ENCODE assay signal across 35 cellular contexts in genomic region chr17:60738287-60738686, GRCh38.
A peak's percentile ranks its signal among the peaks of the same experiment; 100 is the strongest.
DNase-seq lines count a peak whose midpoint lies in the region; ATAC-seq, FAIRE-seq and TF ChIP-seq lines count a peak whose summit lies in the region.
"Had no signal": no experiment of that assay in that cellular context is flagged by ENCODE, and none has a peak within 500 bp of the region (broad histone marks: within the 10 kb centered on the region; RNA-seq: fewer than 3 reads in every experiment).

No MANE protein-coding gene starts in this region.

- SMC1A ChIA-PET in GM12878 (lab: Charles Lee; ENCODE audit: uncharacterized antibody, unreplicated experiment) = no interaction called here

- H2AFZ ChIP-seq in GM12878 (ENCODE audit: control insufficient read depth, low read depth, low read length) (no peak overlapping the region), K562 (ENCODE audit: low read depth, low read length) (no peak overlapping the region), GM23338 (no peak overlapping the region)

- no peaks in the 10 kb centered on the region for H3K4me1 Mint-ChIP-seq in GM23338
- H3K4me1 Mint-ChIP-seq: CD14-positive monocyte had no signal

- H3K36me3 ChIP-seq in GM12878 (ENCODE audit: control insufficient read depth in 2 of 2, insufficient read depth in 2 of 2, low read length in 1 of 2) (no peaks in the 10 kb centered on the region), K562 (ENCODE audit: control insufficient read depth, insufficient read depth, low read length) (no peaks in the 10 kb centered on the region), GM23338 (ENCODE audit: insufficient read depth) (no peaks in the 10 kb centered on the region), spleen (no peaks in the 10 kb centered on the region)
- H3K36me3 ChIP-seq: BE2C; BLaER1; BLaER1 treated with 17β-estradiol and CSF1 and Interleukin-3, amounts not matched to agents 10 nM and 100 nM had no signal

- no peaks in the 10 kb centered on the region for H3K9me3 Mint-ChIP-seq in GM23338
- H3K9me3 Mint-ChIP-seq: CD4-positive, alpha-beta memory T cell; CD4-positive, alpha-beta T cell; CD8-positive, alpha-beta memory T cell; CD8-positive, alpha-beta T cell had no signal

- FAIRE-seq in GM12878 (lab: Jason Lieb, UNC) (peak; percentile 41), K562 (lab: Jason Lieb, UNC) (no peak)
- FAIRE-seq: A204.1, D721Med had no signal

- WGBS in GM12878 (ENCODE audit: insufficient coverage, insufficient replicate concordance, low lambda C conversion rate, missing lambda C conversion rate) = 73% methylated on average over 2 of the region's 2 CpGs
- 0% methylated on average over 2 of the region's 2 CpGs for WGBS in K562 (ENCODE audit: insufficient coverage, low coverage, missing lambda C conversion rate)
- 88 to 99% (median 95%) methylated on average over 2 of the region's 2 CpGs for WGBS in spleen, 5 donors

- no peaks in the 10 kb centered on the region for H3K79me2 ChIP-seq in GM12878 (ENCODE audit: control insufficient read depth, insufficient read depth, low read length)
- H3K79me2 ChIP-seq in K562 (ENCODE audit: control insufficient read depth, insufficient read depth, low read length) = no peaks in the 10 kb centered on the region
- no peaks in the 10 kb centered on the region for H3K79me2 ChIP-seq in GM23338 (replicated peaks; ENCODE audit: insufficient read depth)

- CTCF ChIA-PET in GM12878 (lab: Yijun Ruan, JAX) (interaction anchor here (0.7 kb wide), 1 partner anchor 9 kb away, joined by 3 read pairs; no protein-coding TSS in a partner anchor), K562 (lab: Yijun Ruan, JAX; ENCODE audit: low intra/inter-chr PET ratio) (no interaction called here)

- H3K9me3 ChIP-seq in GM12878 (replicated peaks; ENCODE audit: control insufficient read depth, insufficient read depth, low read length) (no peaks in the 10 kb centered on the region), K562 (replicated peaks; ENCODE audit: control insufficient read depth, insufficient read depth, low read depth, low read length) (no peaks in the 10 kb centered on the region), spleen (no peaks in the 10 kb centered on the region)
- H3K9me3 ChIP-seq: A549; BE2C; BLaER1; BLaER1 treated with 17β-estradiol and CSF1 and Interleukin-3, amounts not matched to agents 10 nM and 100 nM had no signal

- BruUV-seq in GM12878 (replicated peaks; lab: Mats Ljungman, UMichigan) (no TSS peak), K562 (replicated peaks; lab: Mats Ljungman, UMichigan) (no TSS peak)

- H3F3A ChIP-seq in GM23338 (replicated peaks; ENCODE audit: low read depth) = no peaks in the 10 kb centered on the region

- no peak overlapping the region for H3K9ac ChIP-seq in GM12878 (ENCODE audit: control insufficient read depth, insufficient read depth, low read length)
- no peak overlapping the region for H3K9ac ChIP-seq in K562 (ENCODE audit: insufficient read depth in 1 of 2, low read depth in 2 of 2, low read length in 2 of 2)
- H3K9ac ChIP-seq: BLaER1; BLaER1 treated with 17β-estradiol and CSF1 and Interleukin-3, amounts not matched to agents 10 nM and 100 nM had no signal

- H3K27me3 Mint-ChIP-seq in GM23338 (ENCODE audit: insufficient read depth, low read depth, poor library complexity) = no peaks in the 10 kb centered on the region
- H3K27me3 Mint-ChIP-seq: B cell; CD4-positive, alpha-beta memory T cell; CD4-positive, alpha-beta T cell; CD4-positive, CD25-positive, alpha-beta regulatory T cell; CD8-positive, alpha-beta memory T cell had no signal

- H3K4me3 ChIP-seq in GM12878 (no peak overlapping the region), K562 (no peak overlapping the region), GM23338 (no peak overlapping the region), spleen (no peak overlapping the region)
- H3K4me3 ChIP-seq: A549; BLaER1; BLaER1 treated with 17β-estradiol and CSF1 and Interleukin-3, amounts not matched to agents 10 nM and 100 nM had no signal

- no peak overlapping the region for H3K27ac ChIP-seq in GM12878 (ENCODE audit: control insufficient read depth, insufficient read depth)
- no peak overlapping the region for H3K27ac ChIP-seq in K562 (ENCODE audit: extremely low read depth, low read depth, low read length)
- H3K27ac ChIP-seq in GM23338 (ENCODE audit: low read depth) = no peak overlapping the region
- no peak overlapping the region for H3K27ac ChIP-seq in spleen
- H3K27ac ChIP-seq: 22Rv1; A549; BLaER1; BLaER1 treated with 17β-estradiol and CSF1 and Interleukin-3, amounts not matched to agents 10 nM and 100 nM; C4-2B had no signal

- ATAC-seq in GM12878 = no peak
- no peak for ATAC-seq in K562
- no peak for ATAC-seq in GM23338
- ATAC-seq: A549; CD8-positive, alpha-beta T cell had no signal

- in situ Hi-C loops in GM12878 (cut with MboI) = no loop called here
- in situ Hi-C loops in K562 (cut with MboI) = no loop called here

- H3K4me2 ChIP-seq in GM12878 (ENCODE audit: control insufficient read depth, insufficient read depth) (no peak overlapping the region), K562 (ENCODE audit: insufficient read depth, low read length) (no peak overlapping the region), GM23338 (no peak overlapping the region)
- H3K4me2 ChIP-seq: A549; BLaER1; BLaER1 treated with 17β-estradiol and CSF1 and Interleukin-3, amounts not matched to agents 10 nM and 100 nM had no signal

- TF ChIP-seq POLR2A in GM12878 (IDR thresholded peaks at IDR 0.05; ENCODE audit: low read depth, low read length) (no peak), K562 (conservative IDR thresholded peaks at IDR 0.05) (no peak), spleen (IDR thresholded peaks at IDR 0.05) (no peak)

- H3K9me2 ChIP-seq in GM23338 (ENCODE audit: insufficient read depth) = no peaks in the 10 kb centered on the region

- no peak for DNase-seq in GM12878 (ENCODE audit: low read depth, low spot score)
- DNase-seq in K562 (ENCODE audit: extremely low read depth in 1 of 4, low spot score in 3 of 4) = no peak
- no peak for DNase-seq in GM23338 (ENCODE audit: low spot score)
- DNase-seq in spleen = no peak
- DNase-seq in GM19238 (ENCODE audit: insufficient read length, low spot score) = no peak
- DNase-seq: 8988T; ACHN; AML-193; BE2C; C1 segment of cervical spinal cord; Caco-2; Calu3; CD4-positive, alpha-beta memory T cell; CD4-positive, alpha-beta T cell; CD4-positive, CD25-positive, alpha-beta regulatory T cell; CD8-positive, alpha-beta memory T cell; CD8-positive, alpha-beta T cell; COR-L47; DMS 273 treated with DMSO at 0.1 percent for 48 hours; DMS153; DMS53; DMS79; DMS79 treated with DMSO at 0.1 percent for 48 hours; DND-41; EL had no signal

- no peaks in the 10 kb centered on the region for H3K9me1 ChIP-seq in K562 (ENCODE audit: control insufficient read depth, insufficient read depth, low read length)

- TF ChIP-seq CTCF in GM12878 (IDR thresholded peaks at IDR 0.05 in 2 of 3, conservative IDR thresholded peaks at IDR 0.05 in 1 of 3; ENCODE audit: control insufficient read depth in 2 of 3, extremely low read depth in 1 of 3, insufficient read depth in 1 of 3, low read depth in 3 of 3, low read length in 3 of 3) (no peak), K562 (IDR thresholded peaks at IDR 0.05 in 2 of 3, conservative IDR thresholded peaks at IDR 0.05 in 1 of 3; ENCODE audit: insufficient read depth in 2 of 3, low read depth in 1 of 3, low read length in 3 of 3) (no peak), subcutaneous adipose tissue (IDR thresholded peaks at IDR 0.05; ENCODE audit: low read depth) (peak; percentile 97), GM23338 (conservative IDR thresholded peaks at IDR 0.05; ENCODE audit: low read depth in 2 of 2) (no peak), spleen (IDR thresholded peaks at IDR 0.05 in 8 of 11, conservative IDR thresholded peaks at IDR 0.05 in 3 of 11) (no peak)

- POLR2A ChIA-PET in GM12878 (lab: Charles Lee) (no interaction called here), K562 (lab: Yijun Ruan, JAX) (no interaction called here)

- no peaks in the 10 kb centered on the region for H3K36me3 Mint-ChIP-seq in GM23338 (ENCODE audit: low read depth)

- H3K27me3 ChIP-seq in GM12878 (replicated peaks in 1 of 2; ENCODE audit: control insufficient read depth in 2 of 2, insufficient read depth in 2 of 2, low read length in 1 of 2) (no peaks in the 10 kb centered on the region), K562 (ENCODE audit: control insufficient read depth in 2 of 2, insufficient read depth in 2 of 2, low read length in 2 of 2) (0 out of 5 replicates have a peak, but pooled peaks cover 0 to 5% of the 10 kb centered on the region in 2 experiments), GM23338 (ENCODE audit: insufficient read depth) (no peaks in the 10 kb centered on the region), spleen (replicated peaks in 1 of 7) (no peaks in the 10 kb centered on the region)
- H3K27me3 ChIP-seq: BE2C; BLaER1; BLaER1 treated with 17β-estradiol and CSF1 and Interleukin-3, amounts not matched to agents 10 nM and 100 nM had no signal

- H3K27ac Mint-ChIP-seq in GM23338 = no peak overlapping the region
- H3K27ac Mint-ChIP-seq: B cell; CD14-positive monocyte; CD4-positive, alpha-beta memory T cell; CD4-positive, alpha-beta T cell; CD4-positive, CD25-positive, alpha-beta regulatory T cell; CD8-positive, alpha-beta memory T cell; CD8-positive, alpha-beta T cell had no signal

- intact Hi-C loops in GM12878 (cut with micrococcal nuclease; ENCODE audit: unreplicated experiment) (no loop called here), K562 (cut with micrococcal nuclease) (no loop called here), spleen (cut with DNase I; ENCODE audit: low total_unique reads) (no loop called here)

- no peaks in the 10 kb centered on the region for H4K20me1 ChIP-seq in GM12878 (ENCODE audit: control insufficient read depth, insufficient read depth)
- no peaks in the 10 kb centered on the region for H4K20me1 ChIP-seq in K562 (replicated peaks; ENCODE audit: control insufficient read depth, insufficient read depth, low read length)
- no peaks in the 10 kb centered on the region for H4K20me1 ChIP-seq in GM23338 (replicated peaks; ENCODE audit: insufficient read depth)
- H4K20me1 ChIP-seq: BLaER1; BLaER1 treated with 17β-estradiol and CSF1 and Interleukin-3, amounts not matched to agents 10 nM and 100 nM had no signal

- H3K4me3 Mint-ChIP-seq in GM23338 = no peak overlapping the region
- H3K4me3 Mint-ChIP-seq: B cell; CD14-positive monocyte; CD4-positive, alpha-beta memory T cell; CD4-positive, alpha-beta T cell; CD4-positive, CD25-positive, alpha-beta regulatory T cell; CD8-positive, alpha-beta memory T cell; CD8-positive, alpha-beta T cell had no signal

- TF ChIP-seq RAD21 in GM12878 (IDR thresholded peaks at IDR 0.05; ENCODE audit: insufficient read depth, low read depth, low read length) = no peak
- no peak for TF ChIP-seq RAD21 in K562 (CRISPR knock-in tag; conservative IDR thresholded peaks at IDR 0.05 in 1 of 2, IDR thresholded peaks at IDR 0.05 in 1 of 2)

- H3K4me1 ChIP-seq in GM12878 (ENCODE audit: control insufficient read depth, insufficient read depth, low read length) = no peaks in the 10 kb centered on the region
- no peaks in the 10 kb centered on the region for H3K4me1 ChIP-seq in K562 (replicated peaks in 1 of 2; ENCODE audit: control insufficient read depth in 2 of 2, insufficient read depth in 2 of 2, low read length in 2 of 2)
- no peaks in the 10 kb centered on the region; the same call in 1 of the 2 replicates for H3K4me1 ChIP-seq in GM23338 (ENCODE audit: insufficient read depth)
- H3K4me1 ChIP-seq in spleen = no peaks in the 10 kb centered on the region
- H3K4me1 ChIP-seq: A549; BE2C; BLaER1; BLaER1 treated with 17β-estradiol and CSF1 and Interleukin-3, amounts not matched to agents 10 nM and 100 nM had no signal

- no peak for TF ChIP-seq EP300 in GM12878 (IDR thresholded peaks at IDR 0.05; ENCODE audit: borderline replicate concordance in 1 of 2, control insufficient read depth in 1 of 2, low read depth in 2 of 2, low read length in 2 of 2)
- no peak for TF ChIP-seq EP300 in K562 (IDR thresholded peaks at IDR 0.05; ENCODE audit: low read length)

- RAD21 ChIA-PET in GM12878 (lab: Charles Lee; ENCODE audit: unreplicated experiment) = no interaction called here
